ENCODE assay signal across 12 cellular contexts in genomic region chr7:96084880-96085551, GRCh38.
A peak's percentile ranks its signal among the peaks of the same experiment; 100 is the strongest.
DNase-seq lines count a peak whose midpoint lies in the region; ATAC-seq, FAIRE-seq and TF ChIP-seq lines count a peak whose summit lies in the region.
"Had no signal": no experiment of that assay in that cellular context is flagged by ENCODE, and none has a peak within 500 bp of the region (broad histone marks: within the 10 kb centered on the region; RNA-seq: fewer than 3 reads in every experiment).

No MANE protein-coding gene starts in this region.

- FAIRE-seq in urothelium cell line (lab: Jason Lieb, UNC), result peak; percentile 68

- no peak for DNase-seq in activated CD4-positive, alpha-beta T cell treated with anti-CD3 and anti-CD28 coated beads for 36 hours
- DNase-seq in activated CD4-positive, alpha-beta T cell treated with anti-CD3 and anti-CD28 coated beads, Interleukin-2, amount 50 U/mL, for 4 hours, result no peak
- DNase-seq in NCI-H748 (lab: John Stamatoyannopoulos, UW; ENCODE audit: unreplicated experiment) (peak; percentile 99), epithelial cell of esophagus (ENCODE audit: low read depth) (peak; percentile 87), urothelium cell line (ENCODE audit: low spot score) (peak; percentile 79), midbrain (lab: John Stamatoyannopoulos, UW) (no peak), nucleus accumbens (lab: John Stamatoyannopoulos, UW) (no peak)
- DNase-seq: activated CD8-positive, alpha-beta memory T cell treated with anti-CD3 and anti-CD28 coated beads for 24 hours; aorta; BE2C; heart left ventricle had no signal

- H3K4me3 Mint-ChIP-seq in activated CD4-positive, alpha-beta T cell treated with anti-CD3 and anti-CD28 coated beads for 36 hours, result no peak overlapping the region

- no peak for TF ChIP-seq CTCF in epithelial cell of esophagus (IDR thresholded peaks at IDR 0.05; ENCODE audit: insufficient read depth, low read depth, low read length, missing control alignments)

- H3K4me3 ChIP-seq in epithelial cell of esophagus (ENCODE audit: low read length), result no peak overlapping the region
- H3K4me3 ChIP-seq: heart left ventricle had no signal

- POLR2A ChIA-PET in activated CD4-positive, alpha-beta T cell treated with anti-CD3 and anti-CD28 coated beads for 36 hours (lab: Charles Lee), result interaction anchor here (0.6 to 0.7 kb wide), 2 partner anchors 14 to 17 kb away, joined by 3 to 7 read pairs; no protein-coding TSS in a partner anchor

- H3K9me3 Mint-ChIP-seq in activated CD4-positive, alpha-beta T cell treated with anti-CD3 and anti-CD28 coated beads for 36 hours (ENCODE audit: low read depth), result no peaks in the 10 kb centered on the region

- intact Hi-C loops in activated CD4-positive, alpha-beta T cell treated with anti-CD3 and anti-CD28 coated beads for 36 hours (cut with DNase I, micrococcal nuclease), result no loop called here

- H3K27me3 Mint-ChIP-seq in activated CD4-positive, alpha-beta T cell treated with anti-CD3 and anti-CD28 coated beads for 36 hours, result peaks cover 12% of the 10 kb centered on the region

- H3K36me3 Mint-ChIP-seq in activated CD4-positive, alpha-beta T cell treated with anti-CD3 and anti-CD28 coated beads for 36 hours (ENCODE audit: low read depth), result no peaks in the 10 kb centered on the region

- CTCF ChIA-PET in activated CD4-positive, alpha-beta T cell treated with anti-CD3 and anti-CD28 coated beads for 36 hours (lab: Charles Lee), result interaction anchor here (1.1 to 1.9 kb wide), 3 partner anchors 8 to 14 kb away, joined by 3 to 10 read pairs (median 5); no protein-coding TSS in a partner anchor

- no peaks in the 10 kb centered on the region for H3K4me1 Mint-ChIP-seq in activated CD4-positive, alpha-beta T cell treated with anti-CD3 and anti-CD28 coated beads for 36 hours

- no peak overlapping the region for H3K27ac Mint-ChIP-seq in activated CD4-positive, alpha-beta T cell treated with anti-CD3 and anti-CD28 coated beads for 36 hours

- ATAC-seq in activated CD4-positive, alpha-beta T cell treated with anti-CD3 and anti-CD28 coated beads for 36 hours, result peak; percentile 76
- ATAC-seq in GM18867 (IDR thresholded peaks at IDR 0.05; ENCODE audit: unreplicated experiment), result no peak
- ATAC-seq: heart left ventricle had no signal

Comparison
In these comparisons a context has a peak if more than half of its experiments do, and no peak if none do; other contexts are left out.
1. DNase-seq: peak in NCI-H748 (single experiment), epithelial cell of esophagus (single experiment) and urothelium cell line (single experiment); none in activated CD4-positive, alpha-beta T cell treated with anti-CD3 and anti-CD28 coated beads for 36 hours (single experiment), activated CD4-positive, alpha-beta T cell treated with anti-CD3 and anti-CD28 coated beads, Interleukin-2, amount 50 U/mL, for 4 hours (0 of 2), midbrain (single experiment) and nucleus accumbens (0 of 56).